12 cellular contexts compared by ENCODE assay signal in genomic region chr10:59694936-59695335, GRCh38. TPM values are rescaled to one million over a fixed set of nuclear protein-coding genes. Genes with fewer than 3 reads are reported as not detected.
"Had no signal": no experiment of that assay in that cellular context is flagged by ENCODE, and none has a peak within 500 bp of the region (broad histone marks: within the 10 kb centered on the region; RNA-seq: fewer than 3 reads in every experiment).

No MANE protein-coding gene starts in this region.

- H3K27ac ChIP-seq: HL-60, KMS-11 had no signal

- DNase-seq: IMR-90, Karpas-422, KBM-7, KG1 had no signal

- H3K4me3 ChIP-seq: K562 had no signal

- ATAC-seq: HepG2, K562 had no signal

- FAIRE-seq: HepG2, HTR-8/SVneo, K562 had no signal

RNA-seq across cellular contexts. Expression of gene SLC16A9, which starts 14.7 kb away (rescaled TPM):
- total RNA-seq: HT-29 had no signal
- polyA plus RNA-seq: IgD-negative memory B cell had no signal

RNA-seq across cellular contexts. Expression of gene MRLN, which starts 58.3 kb away (rescaled TPM):
- total RNA-seq: HepG2, HT-29, HT1080, IMR-90, K562 had no signal
- polyA plus RNA-seq: HepG2, IgD-negative memory B cell, IMR-90 had no signal
